Comparison of ENCODE assay signal across 18 cellular contexts in the genomic region with DNA sequence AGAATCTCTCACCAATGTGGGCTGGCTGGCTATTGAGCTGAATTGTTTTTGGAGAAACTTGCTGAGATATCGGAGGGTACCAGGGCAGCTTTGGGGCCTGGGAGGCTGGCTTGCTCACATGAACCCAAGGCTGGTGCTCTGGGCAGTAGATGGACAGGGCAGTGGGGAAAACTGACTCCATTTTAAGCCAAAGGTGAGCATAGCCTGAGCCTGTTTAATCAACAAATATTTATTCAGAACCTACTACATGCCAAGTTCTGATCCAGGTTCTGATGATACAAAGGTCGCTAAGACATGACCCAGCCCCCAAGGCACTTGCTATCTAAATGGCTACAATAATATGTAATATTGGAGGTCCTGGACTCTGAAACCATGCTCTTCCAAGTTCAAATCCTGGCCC.
DNase-seq lines count a peak whose midpoint lies in the region; ATAC-seq and TF ChIP-seq lines count a peak whose summit lies in the region.
"Had no signal": no experiment of that assay in that cellular context is flagged by ENCODE, and none has a peak within 500 bp of the region (broad histone marks: within the 10 kb centered on the region; RNA-seq: fewer than 3 reads in every experiment).

No MANE protein-coding gene starts in this region.

- peak overlapping the region; percentile 32; the same call in 1 of the 2 replicates for H2AFZ ChIP-seq in DND-41 (ENCODE audit: low read depth, low read length)

- H3K27ac ChIP-seq in DND-41 (ENCODE audit: low read length) = peak overlapping the region; percentile 74
- no peak overlapping the region for H3K27ac ChIP-seq in endodermal cell (ENCODE audit: low read depth, low read length)
- peak overlapping the region; percentile 1 for H3K27ac ChIP-seq in thymus (ENCODE audit: low read depth)
- H3K27ac ChIP-seq: C4-2B, RWPE1 had no signal

- H3K4me3 Mint-ChIP-seq in activated naive CD4-positive, alpha-beta T cell treated with anti-CD3 and anti-CD28 coated beads, Interleukin-2, amount 10 ng/mL, durations not matched to agents 7 days and 5 days = no peak overlapping the region
- no peak overlapping the region for H3K4me3 Mint-ChIP-seq in endodermal cell

- H3K4me3 ChIP-seq in DND-41 (ENCODE audit: low read depth in 1 of 2, low read length in 2 of 2) (no peak overlapping the region), endodermal cell (ENCODE audit: low read length) (no peak overlapping the region), thymus (ENCODE audit: low read length) (no peak overlapping the region)
- H3K4me3 ChIP-seq: K562 had no signal

- H3K4me2 ChIP-seq in DND-41 (ENCODE audit: insufficient read depth, low read length) = peak overlapping the region; percentile 41; the same call in 1 of the 2 replicates

- H3K4me1 Mint-ChIP-seq in activated naive CD4-positive, alpha-beta T cell treated with anti-CD3 and anti-CD28 coated beads, Interleukin-2, amount 10 ng/mL, durations not matched to agents 7 days and 5 days = peaks cover 35% of the 10 kb centered on the region
- H3K4me1 Mint-ChIP-seq in endodermal cell = peaks cover 6% of the 10 kb centered on the region

- peak overlapping the region; percentile 98 for H3K27ac Mint-ChIP-seq in activated naive CD4-positive, alpha-beta T cell treated with anti-CD3 and anti-CD28 coated beads, Interleukin-2, amount 10 ng/mL, durations not matched to agents 7 days and 5 days
- H3K27ac Mint-ChIP-seq in activated naive CD4-positive, alpha-beta T cell treated with anti-CD3 and anti-CD28 coated beads, Interleukin-2, amount 50 U/mL, for 72 hours = peak overlapping the region in 1 of 2 donors; percentile 80
- no peak overlapping the region for H3K27ac Mint-ChIP-seq in endodermal cell

- no peak for DNase-seq in activated naive CD4-positive, alpha-beta T cell treated with anti-CD3 and anti-CD28 coated beads, Interleukin-2, amount 10 ng/mL, durations not matched to agents 7 days and 5 days
- DNase-seq in activated naive CD4-positive, alpha-beta T cell treated with anti-CD3 and anti-CD28 coated beads, Interleukin-2, amount 50 U/mL, for 72 hours (ENCODE audit: low spot score in 2 of 2) = no peak
- DNase-seq in DND-41 (no peak), endodermal cell (peak; percentile 7), amniotic stem cell (lab: John Stamatoyannopoulos, UW) (no peak)
- no peak for DNase-seq in activated T-cell treated with anti-CD3 and anti-CD28 coated beads, Interleukin-2, amount 50 U/mL, for 1 hour
- DNase-seq: Calu3, H7, NCI-H1417 treated with DMSO at 0.1 percent for 48 hours, NCI-H2081, NCI-H510A, NCI-H774, PC-3 had no signal

- H3K4me1 ChIP-seq in DND-41 (ENCODE audit: insufficient read depth, low read length) (peaks cover 26% of the 10 kb centered on the region), endodermal cell (ENCODE audit: control insufficient read depth, insufficient read depth, low read length) (no peaks in the 10 kb centered on the region), thymus (ENCODE audit: control insufficient read depth, insufficient read depth, low read length) (peaks cover 8% of the 10 kb centered on the region)

- CTCF ChIA-PET in activated naive CD4-positive, alpha-beta T cell treated with anti-CD3 and anti-CD28 coated beads, Interleukin-2, amount 10 ng/mL, durations not matched to agents 7 days and 5 days (lab: Charles Lee) = interaction anchor here (0.6 kb wide), 1 partner anchor 22 kb away, joined by 3 read pairs; no protein-coding TSS in a partner anchor

- TF ChIP-seq CTCF in DND-41 (IDR thresholded peaks at IDR 0.05; ENCODE audit: borderline replicate concordance, extremely low read depth, low read length, poor library complexity, severe bottlenecking) (no peak), endodermal cell (conservative IDR thresholded peaks at IDR 0.05) (no peak)

- 90% methylated on average over 2 of the region's 2 CpGs; no CpG with 5 or more reads in 1 of the 2 experiments for WGBS in endodermal cell (ENCODE audit: insufficient coverage in 1 of 2, insufficient read length in 1 of 2), 2 experiments
- 73% methylated on average over 2 of the region's 2 CpGs for WGBS in thymus

- H3K9me3 ChIP-seq in DND-41 (ENCODE audit: insufficient read depth, low read length, severe bottlenecking) = peaks cover 2% of the 10 kb centered on the region
- H3K9me3 ChIP-seq in endodermal cell (ENCODE audit: control insufficient read depth, low read length) = no peaks in the 10 kb centered on the region
- H3K9me3 ChIP-seq in thymus (ENCODE audit: control insufficient read depth) = no peaks in the 10 kb centered on the region

- H3K27me3 Mint-ChIP-seq in activated naive CD4-positive, alpha-beta T cell treated with anti-CD3 and anti-CD28 coated beads, Interleukin-2, amount 10 ng/mL, durations not matched to agents 7 days and 5 days = no peaks in the 10 kb centered on the region
- peaks cover 8% of the 10 kb centered on the region for H3K27me3 Mint-ChIP-seq in endodermal cell (ENCODE audit: insufficient read depth)

- no peak overlapping the region for H3K9ac ChIP-seq in DND-41 (ENCODE audit: low read depth, low read length)
- no peak overlapping the region for H3K9ac ChIP-seq in endodermal cell (ENCODE audit: extremely low read depth, low read length, poor library complexity, severe bottlenecking)

- H4K20me1 ChIP-seq in DND-41 (ENCODE audit: insufficient read depth, low read length) = no peaks in the 10 kb centered on the region

- H3K36me3 Mint-ChIP-seq in activated naive CD4-positive, alpha-beta T cell treated with anti-CD3 and anti-CD28 coated beads, Interleukin-2, amount 10 ng/mL, durations not matched to agents 7 days and 5 days = peaks cover 4% of the 10 kb centered on the region
- H3K36me3 Mint-ChIP-seq in activated naive CD4-positive, alpha-beta T cell treated with anti-CD3 and anti-CD28 coated beads, Interleukin-2, amount 50 U/mL, for 72 hours = peaks cover 0 to 7% of the 10 kb centered on the region in 2 donors
- H3K36me3 Mint-ChIP-seq in endodermal cell (ENCODE audit: low read depth) = peaks cover under 1% of the 10 kb centered on the region

- H3K36me3 ChIP-seq in DND-41 (ENCODE audit: insufficient read depth, low read length) = no peaks in the 10 kb centered on the region
- H3K36me3 ChIP-seq in endodermal cell (ENCODE audit: control insufficient read depth, insufficient read depth, low read length) = no peaks in the 10 kb centered on the region
- peaks cover 3% of the 10 kb centered on the region for H3K36me3 ChIP-seq in thymus (ENCODE audit: control insufficient read depth, insufficient read depth)

- H3K79me2 ChIP-seq in DND-41 (ENCODE audit: insufficient read depth, low read length) = no peaks in the 10 kb centered on the region

- H3K9me3 Mint-ChIP-seq in activated naive CD4-positive, alpha-beta T cell treated with anti-CD3 and anti-CD28 coated beads, Interleukin-2, amount 10 ng/mL, durations not matched to agents 7 days and 5 days = peaks cover 2% of the 10 kb centered on the region
- H3K9me3 Mint-ChIP-seq in activated naive CD4-positive, alpha-beta T cell treated with anti-CD3 and anti-CD28 coated beads, Interleukin-2, amount 50 U/mL, for 72 hours = peaks cover 6 to 9% of the 10 kb centered on the region in 2 donors
- H3K9me3 Mint-ChIP-seq in endodermal cell = no peaks in the 10 kb centered on the region

- H3K27me3 ChIP-seq in DND-41 (ENCODE audit: insufficient read depth, low read length, poor library complexity) (no peaks in the 10 kb centered on the region), endodermal cell (ENCODE audit: control insufficient read depth, insufficient read depth, low read length, poor library complexity, severe bottlenecking) (no peaks in the 10 kb centered on the region), thymus (ENCODE audit: control insufficient read depth, insufficient read depth) (no peaks in the 10 kb centered on the region)

- ATAC-seq in activated naive CD4-positive, alpha-beta T cell treated with anti-CD3 and anti-CD28 coated beads, Interleukin-2, amount 50 U/mL, for 72 hours = no peak
- ATAC-seq in DND-41 (ENCODE audit: insufficient read depth, low read depth) = no peak
- no peak for ATAC-seq in GM21619 (IDR thresholded peaks at IDR 0.05; ENCODE audit: unreplicated experiment)
- ATAC-seq: K562, PC-3 had no signal
